17 cellular contexts compared by ENCODE assay signal in the genomic region with DNA sequence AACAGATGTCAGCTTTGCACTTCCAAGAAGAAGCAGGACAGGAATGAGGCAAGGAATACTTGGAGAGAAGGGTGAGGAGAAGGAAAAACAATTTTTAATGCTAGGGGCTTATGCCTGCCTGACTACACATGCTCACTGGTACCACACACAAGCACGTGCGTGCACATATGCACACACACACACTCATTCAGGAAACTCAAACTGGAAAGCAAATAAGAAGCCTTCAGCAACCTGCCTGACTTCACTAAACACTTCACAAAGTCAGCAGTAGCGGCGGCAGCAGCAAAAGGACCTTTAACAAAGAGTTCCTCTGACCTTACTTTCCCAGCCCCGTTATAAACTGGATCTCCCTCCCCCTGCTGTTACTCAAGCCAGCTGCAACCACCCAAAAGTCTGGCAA. TPM values are rescaled to one million over a fixed set of nuclear protein-coding genes. Genes with fewer than 3 reads are reported as not detected.
DNase-seq lines count a peak whose midpoint lies in the region; ATAC-seq, FAIRE-seq and TF ChIP-seq lines count a peak whose summit lies in the region.
"Had no signal": no experiment of that assay in that cellular context is flagged by ENCODE, and none has a peak within 500 bp of the region (broad histone marks: within the 10 kb centered on the region; RNA-seq: fewer than 3 reads in every experiment).

No MANE protein-coding gene starts in this region.

- peak overlapping the region; percentile 35 to 95 (median 91) for H3K4me3 Mint-ChIP-seq in nephron
- H3K4me3 Mint-ChIP-seq: immature natural killer cell; T-helper 1 cell treated with Interleukin-12 subunit alpha and Interleukin-12 subunit beta and Interleukin-4 antibody, amounts not matched to agents 30 μg/mL and 1 μg/mL, for 36 hours had no signal

- peak overlapping the region; percentile 54; the same call in 1 of the 2 replicates for H3K9ac ChIP-seq in HepG2 (ENCODE audit: insufficient read depth, low read depth, low read length)

- no TSS peak for BruUV-seq in HepG2 (replicated peaks; lab: Mats Ljungman, UMichigan)

- peak overlapping the region in 2 of 3 experiments; percentile 68 to 76 for H3K27ac Mint-ChIP-seq in nephron
- H3K27ac Mint-ChIP-seq: immature natural killer cell; T-helper 1 cell treated with Interleukin-12 subunit alpha and Interleukin-12 subunit beta and Interleukin-4 antibody, amounts not matched to agents 30 μg/mL and 1 μg/mL, for 36 hours had no signal

- peaks cover 48% of the 10 kb centered on the region for H3K4me1 ChIP-seq in HepG2 (ENCODE audit: insufficient read depth, low read length)
- H3K4me1 ChIP-seq in right lobe of liver = peaks cover 0 to 3% (median 0%) of the 10 kb centered on the region in 4 donors
- H3K4me1 ChIP-seq: SJSA1, uterus had no signal

- peaks cover 30% of the 10 kb centered on the region for H3K4me1 Mint-ChIP-seq in nephron

- peak overlapping the region; percentile 8 to 54 (median 30); a peak in 5 of 6 replicates for H3K4me3 ChIP-seq in HepG2 (replicated peaks in 1 of 3; ENCODE audit: insufficient read depth in 1 of 3, low read depth in 2 of 3, low read length in 3 of 3)
- H3K4me3 ChIP-seq in right lobe of liver = no peak overlapping the region
- peak overlapping the region in 57 of 59 donors; percentile 6 to 80 (median 70) for H3K4me3 ChIP-seq in dorsolateral prefrontal cortex
- H3K4me3 ChIP-seq: SJSA1, uterus had no signal

- peak; percentile 72 for FAIRE-seq in HepG2 (lab: Jason Lieb, UNC)
- FAIRE-seq: D721Med had no signal

- 6% methylated on average over 2 of the region's 5 CpGs for WGBS in HepG2 (ENCODE audit: low lambda C conversion rate)
- WGBS in right lobe of liver (ENCODE audit: insufficient coverage, low coverage, low lambda C conversion rate, missing lambda C conversion rate) = 64% methylated on average over 3 of the region's 5 CpGs

- in situ Hi-C loops in HepG2 (cut with HindIII; ENCODE audit: extremely low pct_ligation_motif_present, low pct_unique_long_range_greater_than_20kb) = loop anchor here (10.0 kb wide), 1 partner anchor 64 kb away; a partner anchor contains a TSS

- peak overlapping the region; percentile 83 for H3K4me2 ChIP-seq in HepG2 (ENCODE audit: low read depth, low read length)

- H3K27ac ChIP-seq in HepG2 (ENCODE audit: extremely low read length, insufficient read depth, low read length) (peak overlapping the region; percentile 43), right lobe of liver (no peak overlapping the region), dorsolateral prefrontal cortex (peak overlapping the region in 50 of 59 donors; percentile 13 to 97 (median 70))
- H3K27ac ChIP-seq: SJSA1, uterus had no signal

- TF ChIP-seq RAD21 in HepG2 (CRISPR knock-in tag; IDR thresholded peaks at IDR 0.05) = no peak

- TF ChIP-seq CTCF in HepG2 (CRISPR knock-in tag; IDR thresholded peaks at IDR 0.05) (no peak), right lobe of liver (IDR thresholded peaks at IDR 0.05) (no peak), dorsolateral prefrontal cortex (IDR thresholded peaks at IDR 0.05 in 54 of 56, conservative IDR thresholded peaks at IDR 0.05 in 2 of 56; ENCODE audit: low read depth in 1 of 56, partially characterized antibody in 56 of 56) (peak in 1 of 56 donors; percentile 9), nephron (IDR thresholded peaks at IDR 0.05; ENCODE audit: unreplicated experiment in 3 of 3) (no peak)

- POLR2A ChIA-PET in HepG2 (lab: Yijun Ruan, JAX) = no interaction called here

- peaks cover 3% of the 10 kb centered on the region for H3K9me3 Mint-ChIP-seq in nephron
- H3K9me3 Mint-ChIP-seq: immature natural killer cell; T-helper 1 cell treated with Interleukin-12 subunit alpha and Interleukin-12 subunit beta and Interleukin-4 antibody, amounts not matched to agents 30 μg/mL and 1 μg/mL, for 36 hours had no signal

- H3K36me3 ChIP-seq in HepG2 (replicated peaks in 1 of 2; ENCODE audit: control insufficient read depth in 1 of 2, insufficient read depth in 2 of 2, low read length in 2 of 2) = peaks cover 1 to 19% of the 10 kb centered on the region in 2 experiments; a peak in 1 of 5 replicates
- peaks cover 0 to 4% (median 0%) of the 10 kb centered on the region in 4 donors for H3K36me3 ChIP-seq in right lobe of liver
- H3K36me3 ChIP-seq: uterus had no signal

- H2AFZ ChIP-seq in HepG2 (ENCODE audit: low read length) = no peak overlapping the region

- H3K79me2 ChIP-seq in HepG2 (ENCODE audit: insufficient read depth, low read length) = peaks cover 55% of the 10 kb centered on the region

- H3K9me3 ChIP-seq in HepG2 (ENCODE audit: low read length) (no peaks in the 10 kb centered on the region), right lobe of liver (no peaks in the 10 kb centered on the region)
- H3K9me3 ChIP-seq: SJSA1, uterus had no signal

- peaks cover 18% of the 10 kb centered on the region for H3K36me3 Mint-ChIP-seq in nephron (ENCODE audit: low read depth)
- H3K36me3 Mint-ChIP-seq: immature natural killer cell had no signal

- no peaks in the 10 kb centered on the region for H4K20me1 ChIP-seq in HepG2 (ENCODE audit: insufficient read depth, low read length)

- DNase-seq in HepG2 (ENCODE audit: low spot score) (peak; percentile 50), right lobe of liver (no peak), dorsolateral prefrontal cortex (no peak), OCI-M1 (lab: John Stamatoyannopoulos, UW) (no peak), NCI-H524 treated with DMSO at 0.1 percent for 48 hours (lab: John Stamatoyannopoulos, UW) (no peak), cerebellar cortex (ENCODE audit: low spot score) (no peak), mesenteric fat pad (ENCODE audit: low spot score) (no peak)
- DNase-seq: activated CD4-positive, alpha-beta T cell treated with anti-CD3 and anti-CD28 coated beads, Interleukin-2, amount 50 U/mL, for 48 hours; activated gamma-delta T cell treated with Interleukin-2 at 50 U/mL for 16 hours; immature natural killer cell; NCI-H1694; stimulated activated CD4-positive, alpha-beta T cell treated with anti-CD3 and anti-CD28 coated beads, Interleukin-4, amount 100 ng/mL, for 4 hours; uterus had no signal

- peaks cover 5% of the 10 kb centered on the region for H3K27me3 Mint-ChIP-seq in nephron (ENCODE audit: low read depth)

- H3K27me3 ChIP-seq in HepG2 (ENCODE audit: control insufficient read depth in 1 of 2, insufficient read depth in 2 of 2, low read length in 2 of 2) (no peaks in the 10 kb centered on the region), right lobe of liver (no peaks in the 10 kb centered on the region), dorsolateral prefrontal cortex (peaks cover 0 to 25% (median 0%) of the 10 kb centered on the region in 45 donors)
- H3K27me3 ChIP-seq: SJSA1, uterus had no signal

- CTCF ChIA-PET in HepG2 (lab: Yijun Ruan, JAX; ENCODE audit: low intra/inter-chr PET ratio, low total read pairs) = no interaction called here

- ATAC-seq in HepG2 (no peak), right lobe of liver (no peak)

- TF ChIP-seq EP300 in HepG2 (IDR thresholded peaks at IDR 0.05; ENCODE audit: low read depth in 2 of 2, low read length in 2 of 2) = no peak
- no peak for TF ChIP-seq EP300 in HepG2 (CRISPR knock-in tag; IDR thresholded peaks at IDR 0.05; ENCODE audit: borderline replicate concordance)

- TF ChIP-seq POLR2A in HepG2 (IDR thresholded peaks at IDR 0.05; ENCODE audit: insufficient read depth in 1 of 2, low read depth in 2 of 2, low read length in 2 of 2) (no peak), right lobe of liver (IDR thresholded peaks at IDR 0.05) (no peak)

- intact Hi-C loops in HepG2 (cut with micrococcal nuclease; ENCODE audit: unreplicated experiment) (loop anchor here (10.0 kb wide), 1 partner anchor 64 kb away; a partner anchor contains a TSS), right lobe of liver (cut with DNase I) (no loop called here), dorsolateral prefrontal cortex (cut with DNase I) (loop anchor here in 1 of 2 donors (10.0 kb wide), 2 partner anchors 64 to 76 kb away; a partner anchor contains a TSS)

TF ChIP-seq in HepG2, 621 proteins besides CTCF, POLR2A, EP300 and RAD21 (continues in another document):
- no peak for TF ChIP-seq CCDC6 (CRISPR knock-in tag; IDR thresholded peaks at IDR 0.05)
- TF ChIP-seq MXI1 (IDR thresholded peaks at IDR 0.05; ENCODE audit: borderline replicate concordance, low read depth, low read length) = peak; percentile 29; the same call in 1 of the 3 replicates
- TF ChIP-seq SRF (IDR thresholded peaks at IDR 0.05; ENCODE audit: low read depth, low read length) = no peak

RNA-seq across cellular contexts. Expression of a gene that starts 3.4 kb away (rescaled TPM):
- 14.5 and 28.3 TPM in 2 replicates for total RNA-seq in HepG2 (2016; rRNA removed; fragmentation: Illumina TruSeq; extraction: Trizol)
- total RNA-seq in HepG2 (2016; cell fraction: cytosol; rRNA removed; fragmentation: Illumina TruSeq; extraction: Trizol; ENCODE audit: low read depth) = 4.3 and 4.4 TPM in 2 replicates
- total RNA-seq in HepG2 (2016; cell fraction: insoluble cytoplasmic fraction; rRNA removed; fragmentation: Illumina TruSeq; extraction: Trizol) = 15.3 and 26.5 TPM in 2 replicates
- total RNA-seq in HepG2 (2016; cell fraction: membrane; rRNA removed; fragmentation: Illumina TruSeq; extraction: Trizol) = 15.1 and 18.5 TPM in 2 replicates
- total RNA-seq in HepG2 (2016; cell fraction: nucleus; rRNA removed; fragmentation: Illumina TruSeq; extraction: Trizol) = 28.8 and 34.6 TPM in 2 replicates
- 51.9 and 53.1 TPM in 2 replicates for polyA plus RNA-seq in HepG2 (2011; rRNA removed)
- 36.0 and 50.3 TPM in 2 replicates for polyA plus RNA-seq in HepG2 (2011; cell fraction: cytosol; rRNA removed)
- 31.2 and 33.5 TPM in 2 replicates for polyA plus RNA-seq in HepG2 (2011; cell fraction: nucleus; rRNA removed)
- 40.1 and 49.9 TPM in 2 replicates for polyA plus RNA-seq in HepG2 (2012)
- polyA plus RNA-seq in HepG2 (2016; cell fraction: cytosol; fragmentation: Illumina TruSeq; extraction: Trizol; ENCODE audit: low read depth) = 5.7 and 8.1 TPM in 2 replicates
- 16.7 and 19.3 TPM in 2 replicates for polyA plus RNA-seq in HepG2 (2016; cell fraction: insoluble cytoplasmic fraction; fragmentation: Illumina TruSeq; extraction: Trizol; ENCODE audit: low read depth)
- polyA plus RNA-seq in HepG2 (2016; cell fraction: membrane; fragmentation: Illumina TruSeq; extraction: Trizol; ENCODE audit: low read depth) = 17.1 and 18.0 TPM in 2 replicates
- polyA plus RNA-seq in HepG2 (2016; cell fraction: nucleus; fragmentation: Illumina TruSeq; extraction: Trizol; ENCODE audit: insufficient read depth, low read depth) = 43.6 and 44.3 TPM in 2 replicates
- 50.7 and 145 TPM in 2 replicates for polyA minus RNA-seq in HepG2 (2011; rRNA and poly(A)+ RNA removed; ENCODE audit: low replicate concordance)
- polyA minus RNA-seq in HepG2 (2011; cell fraction: cytosol; rRNA and poly(A)+ RNA removed) = 33.1 and 49.3 TPM in 2 replicates
- 46.7 and 54.3 TPM in 2 replicates for polyA minus RNA-seq in HepG2 (2011; cell fraction: nucleus; rRNA and poly(A)+ RNA removed)
- 10 to 100 TPM; 30.8 to 41.8 (median 33.6) TPM for total RNA-seq in right lobe of liver
- total RNA-seq in dorsolateral prefrontal cortex = 100 to 1,000 TPM in 8 of 120 experiments, 10 to 100 TPM in 112; 24.3 to 185 (median 54.5) TPM
- 71.1 TPM for total RNA-seq in mesenteric fat pad

Comparison
In these comparisons a context has a peak if more than half of its experiments do, and no peak if none do; other contexts are left out.
1. H3K27ac ChIP-seq: peak in HepG2 (single experiment) and dorsolateral prefrontal cortex (50 of 59); none in right lobe of liver (0 of 3).
2. H3K4me3 ChIP-seq: peak in HepG2 (3 of 3) and dorsolateral prefrontal cortex (57 of 59); none in right lobe of liver (0 of 3).